ENCODE assay signal across 1 cellular context in the genomic region with DNA sequence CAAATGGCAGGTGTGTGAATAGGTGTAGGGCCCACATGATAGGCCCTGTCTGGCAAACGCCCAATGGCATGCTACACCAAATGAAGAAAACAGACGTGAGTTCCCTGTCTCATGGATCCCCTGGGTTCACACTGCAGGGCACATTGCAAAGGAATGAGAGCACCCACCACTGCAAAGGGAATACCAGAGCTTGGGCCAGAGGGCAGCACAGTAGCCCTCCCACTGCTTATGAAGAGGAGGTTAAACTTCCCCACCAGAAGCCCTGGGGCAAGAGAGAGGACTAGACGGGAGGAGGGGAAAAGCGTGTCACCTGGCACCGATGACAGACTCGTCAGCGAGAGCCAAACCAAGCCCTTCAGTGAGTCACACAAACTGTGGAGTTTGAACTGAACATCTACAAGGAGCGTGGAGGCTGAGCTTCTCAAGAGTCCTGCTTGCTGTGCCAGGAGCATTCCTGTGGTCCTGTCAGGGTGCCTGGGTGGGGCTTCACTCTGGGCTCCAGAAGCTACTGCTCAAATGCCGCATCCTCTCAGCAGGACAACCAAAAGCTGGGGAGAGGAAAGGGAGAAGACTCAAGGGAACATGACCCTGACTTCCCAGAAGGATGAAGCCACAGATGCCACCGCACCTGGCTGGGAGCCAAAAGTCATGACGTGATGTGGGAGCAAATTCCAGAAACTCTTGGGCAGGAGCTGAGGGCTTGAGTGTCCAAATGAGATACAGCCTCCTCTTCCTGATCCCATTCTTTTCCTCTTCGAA.
A peak's percentile ranks its signal among the peaks of the same experiment; 100 is the strongest.
TF ChIP-seq lines count a peak whose summit lies in the region.

No MANE protein-coding gene starts in this region.

TF ChIP-seq in HEK293, 187 proteins besides CTCF, POLR2A, EP300 and RAD21 (continued from another document and continues in another):
- TF ChIP-seq, protein P1, sequence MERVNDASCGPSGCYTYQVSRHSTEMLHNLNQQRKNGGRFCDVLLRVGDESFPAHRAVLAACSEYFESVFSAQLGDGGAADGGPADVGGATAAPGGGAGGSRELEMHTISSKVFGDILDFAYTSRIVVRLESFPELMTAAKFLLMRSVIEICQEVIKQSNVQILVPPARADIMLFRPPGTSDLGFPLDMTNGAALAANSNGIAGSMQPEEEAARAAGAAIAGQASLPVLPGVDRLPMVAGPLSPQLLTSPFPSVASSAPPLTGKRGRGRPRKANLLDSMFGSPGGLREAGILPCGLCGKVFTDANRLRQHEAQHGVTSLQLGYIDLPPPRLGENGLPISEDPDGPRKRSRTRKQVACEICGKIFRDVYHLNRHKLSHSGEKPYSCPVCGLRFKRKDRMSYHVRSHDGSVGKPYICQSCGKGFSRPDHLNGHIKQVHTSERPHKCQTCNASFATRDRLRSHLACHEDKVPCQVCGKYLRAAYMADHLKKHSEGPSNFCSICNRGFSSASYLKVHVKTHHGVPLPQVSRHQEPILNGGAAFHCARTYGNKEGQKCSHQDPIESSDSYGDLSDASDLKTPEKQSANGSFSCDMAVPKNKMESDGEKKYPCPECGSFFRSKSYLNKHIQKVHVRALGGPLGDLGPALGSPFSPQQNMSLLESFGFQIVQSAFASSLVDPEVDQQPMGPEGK (tag by site-specific recombination; IDR thresholded peaks at IDR 0.05): peak; percentile 85
- TF ChIP-seq, protein P2, sequence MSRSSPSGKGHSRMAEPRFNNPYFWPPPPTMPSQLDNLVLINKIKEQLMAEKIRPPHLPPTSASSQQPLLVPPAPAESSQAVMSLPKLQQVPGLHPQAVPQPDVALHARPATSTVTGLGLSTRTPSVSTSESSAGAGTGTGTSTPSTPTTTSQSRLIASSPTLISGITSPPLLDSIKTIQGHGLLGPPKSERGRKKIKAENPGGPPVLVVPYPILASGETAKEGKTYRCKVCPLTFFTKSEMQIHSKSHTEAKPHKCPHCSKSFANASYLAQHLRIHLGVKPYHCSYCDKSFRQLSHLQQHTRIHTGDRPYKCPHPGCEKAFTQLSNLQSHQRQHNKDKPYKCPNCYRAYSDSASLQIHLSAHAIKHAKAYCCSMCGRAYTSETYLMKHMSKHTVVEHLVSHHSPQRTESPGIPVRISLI (tag by site-specific recombination; IDR thresholded peaks at IDR 0.05): no peak
- TF ChIP-seq ZNF335 (tag by site-specific recombination; conservative IDR thresholded peaks at IDR 0.05) (peak; percentile 88), ZNF664 (tag by site-specific recombination; IDR thresholded peaks at IDR 0.05) (no peak), ZNF292 (tag by site-specific recombination; IDR thresholded peaks at IDR 0.05; ENCODE audit: borderline replicate concordance, low read depth) (no peak), ZBTB20 (tag by site-specific recombination; IDR thresholded peaks at IDR 0.05) (peak; percentile 16; the same call in 1 of the 2 replicates), FEZF1 (tag by site-specific recombination; IDR thresholded peaks at IDR 0.05) (peak; percentile 87), ZNF23 (tag by site-specific recombination; IDR thresholded peaks at IDR 0.05; ENCODE audit: borderline replicate concordance) (no peak), ZNF324 (tag by site-specific recombination; IDR thresholded peaks at IDR 0.05) (peak; percentile 78), MEIS1 (CRISPR knock-in tag; IDR thresholded peaks at IDR 0.05; ENCODE audit: borderline replicate concordance) (no peak), YY1 (tag by site-specific recombination; IDR thresholded peaks at IDR 0.05) (no peak), HOXD13 (CRISPR knock-in tag; IDR thresholded peaks at IDR 0.05; ENCODE audit: borderline replicate concordance) (no peak), ZFP41 (tag by site-specific recombination; IDR thresholded peaks at IDR 0.05; ENCODE audit: borderline replicate concordance) (no peak), WT1 (tag by site-specific recombination; IDR thresholded peaks at IDR 0.05) (peak; percentile 82), ZNF16 (tag by site-specific recombination; IDR thresholded peaks at IDR 0.05; ENCODE audit: low read depth) (no peak), ZNF175 (tag by site-specific recombination; IDR thresholded peaks at IDR 0.05) (no peak), ZNF837 (tag by site-specific recombination; IDR thresholded peaks at IDR 0.05) (no peak), ZFP37 (tag by site-specific recombination; IDR thresholded peaks at IDR 0.05) (peak; percentile 96), ZNF571 (tag by site-specific recombination; IDR thresholded peaks at IDR 0.05) (no peak), ZNF121 (tag by site-specific recombination; IDR thresholded peaks at IDR 0.05) (no peak), ZSCAN16 (tag by site-specific recombination; IDR thresholded peaks at IDR 0.05) (no peak), ZNF768 (tag by site-specific recombination; IDR thresholded peaks at IDR 0.05) (no peak), ZNF707 (tag by site-specific recombination; IDR thresholded peaks at IDR 0.05) (no peak), BCL11A (tag by site-specific recombination; IDR thresholded peaks at IDR 0.05; ENCODE audit: low read depth) (no peak), GLIS2 (tag by site-specific recombination; IDR thresholded peaks at IDR 0.05) (no peak), ZNF37A (tag by site-specific recombination; IDR thresholded peaks at IDR 0.05) (peak; percentile 84)
- TF ChIP-seq, protein P3, sequence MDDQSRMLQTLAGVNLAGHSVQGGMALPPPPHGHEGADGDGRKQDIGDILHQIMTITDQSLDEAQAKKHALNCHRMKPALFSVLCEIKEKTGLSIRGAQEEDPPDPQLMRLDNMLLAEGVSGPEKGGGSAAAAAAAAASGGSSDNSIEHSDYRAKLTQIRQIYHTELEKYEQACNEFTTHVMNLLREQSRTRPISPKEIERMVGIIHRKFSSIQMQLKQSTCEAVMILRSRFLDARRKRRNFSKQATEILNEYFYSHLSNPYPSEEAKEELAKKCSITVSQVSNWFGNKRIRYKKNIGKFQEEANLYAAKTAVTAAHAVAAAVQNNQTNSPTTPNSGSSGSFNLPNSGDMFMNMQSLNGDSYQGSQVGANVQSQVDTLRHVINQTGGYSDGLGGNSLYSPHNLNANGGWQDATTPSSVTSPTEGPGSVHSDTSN (CRISPR knock-in tag; IDR thresholded peaks at IDR 0.05): no peak
- TF ChIP-seq, protein P4, sequence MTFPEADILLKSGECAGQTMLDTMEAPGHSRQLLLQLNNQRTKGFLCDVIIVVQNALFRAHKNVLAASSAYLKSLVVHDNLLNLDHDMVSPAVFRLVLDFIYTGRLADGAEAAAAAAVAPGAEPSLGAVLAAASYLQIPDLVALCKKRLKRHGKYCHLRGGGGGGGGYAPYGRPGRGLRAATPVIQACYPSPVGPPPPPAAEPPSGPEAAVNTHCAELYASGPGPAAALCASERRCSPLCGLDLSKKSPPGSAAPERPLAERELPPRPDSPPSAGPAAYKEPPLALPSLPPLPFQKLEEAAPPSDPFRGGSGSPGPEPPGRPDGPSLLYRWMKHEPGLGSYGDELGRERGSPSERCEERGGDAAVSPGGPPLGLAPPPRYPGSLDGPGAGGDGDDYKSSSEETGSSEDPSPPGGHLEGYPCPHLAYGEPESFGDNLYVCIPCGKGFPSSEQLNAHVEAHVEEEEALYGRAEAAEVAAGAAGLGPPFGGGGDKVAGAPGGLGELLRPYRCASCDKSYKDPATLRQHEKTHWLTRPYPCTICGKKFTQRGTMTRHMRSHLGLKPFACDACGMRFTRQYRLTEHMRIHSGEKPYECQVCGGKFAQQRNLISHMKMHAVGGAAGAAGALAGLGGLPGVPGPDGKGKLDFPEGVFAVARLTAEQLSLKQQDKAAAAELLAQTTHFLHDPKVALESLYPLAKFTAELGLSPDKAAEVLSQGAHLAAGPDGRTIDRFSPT (tag by site-specific recombination; IDR thresholded peaks at IDR 0.05): no peak
- TF ChIP-seq, protein P5, sequence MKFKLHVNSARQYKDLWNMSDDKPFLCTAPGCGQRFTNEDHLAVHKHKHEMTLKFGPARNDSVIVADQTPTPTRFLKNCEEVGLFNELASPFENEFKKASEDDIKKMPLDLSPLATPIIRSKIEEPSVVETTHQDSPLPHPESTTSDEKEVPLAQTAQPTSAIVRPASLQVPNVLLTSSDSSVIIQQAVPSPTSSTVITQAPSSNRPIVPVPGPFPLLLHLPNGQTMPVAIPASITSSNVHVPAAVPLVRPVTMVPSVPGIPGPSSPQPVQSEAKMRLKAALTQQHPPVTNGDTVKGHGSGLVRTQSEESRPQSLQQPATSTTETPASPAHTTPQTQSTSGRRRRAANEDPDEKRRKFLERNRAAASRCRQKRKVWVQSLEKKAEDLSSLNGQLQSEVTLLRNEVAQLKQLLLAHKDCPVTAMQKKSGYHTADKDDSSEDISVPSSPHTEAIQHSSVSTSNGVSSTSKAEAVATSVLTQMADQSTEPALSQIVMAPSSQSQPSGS (tag by site-specific recombination; IDR thresholded peaks at IDR 0.05; ENCODE audit: low read depth): peak; percentile 94
- TF ChIP-seq, protein P6, sequence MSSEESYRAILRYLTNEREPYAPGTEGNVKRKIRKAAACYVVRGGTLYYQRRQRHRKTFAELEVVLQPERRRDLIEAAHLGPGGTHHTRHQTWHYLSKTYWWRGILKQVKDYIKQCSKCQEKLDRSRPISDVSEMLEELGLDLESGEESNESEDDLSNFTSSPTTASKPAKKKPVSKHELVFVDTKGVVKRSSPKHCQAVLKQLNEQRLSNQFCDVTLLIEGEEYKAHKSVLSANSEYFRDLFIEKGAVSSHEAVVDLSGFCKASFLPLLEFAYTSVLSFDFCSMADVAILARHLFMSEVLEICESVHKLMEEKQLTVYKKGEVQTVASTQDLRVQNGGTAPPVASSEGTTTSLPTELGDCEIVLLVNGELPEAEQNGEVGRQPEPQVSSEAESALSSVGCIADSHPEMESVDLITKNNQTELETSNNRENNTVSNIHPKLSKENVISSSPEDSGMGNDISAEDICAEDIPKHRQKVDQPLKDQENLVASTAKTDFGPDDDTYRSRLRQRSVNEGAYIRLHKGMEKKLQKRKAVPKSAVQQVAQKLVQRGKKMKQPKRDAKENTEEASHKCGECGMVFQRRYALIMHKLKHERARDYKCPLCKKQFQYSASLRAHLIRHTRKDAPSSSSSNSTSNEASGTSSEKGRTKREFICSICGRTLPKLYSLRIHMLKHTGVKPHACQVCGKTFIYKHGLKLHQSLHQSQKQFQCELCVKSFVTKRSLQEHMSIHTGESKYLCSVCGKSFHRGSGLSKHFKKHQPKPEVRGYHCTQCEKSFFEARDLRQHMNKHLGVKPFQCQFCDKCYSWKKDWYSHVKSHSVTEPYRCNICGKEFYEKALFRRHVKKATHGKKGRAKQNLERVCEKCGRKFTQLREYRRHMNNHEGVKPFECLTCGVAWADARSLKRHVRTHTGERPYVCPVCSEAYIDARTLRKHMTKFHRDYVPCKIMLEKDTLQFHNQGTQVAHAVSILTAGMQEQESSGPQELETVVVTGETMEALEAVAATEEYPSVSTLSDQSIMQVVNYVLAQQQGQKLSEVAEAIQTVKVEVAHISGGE (tag by site-specific recombination; conservative IDR thresholded peaks at IDR 0.05; ENCODE audit: low read depth): no peak
- TF ChIP-seq, protein P7, sequence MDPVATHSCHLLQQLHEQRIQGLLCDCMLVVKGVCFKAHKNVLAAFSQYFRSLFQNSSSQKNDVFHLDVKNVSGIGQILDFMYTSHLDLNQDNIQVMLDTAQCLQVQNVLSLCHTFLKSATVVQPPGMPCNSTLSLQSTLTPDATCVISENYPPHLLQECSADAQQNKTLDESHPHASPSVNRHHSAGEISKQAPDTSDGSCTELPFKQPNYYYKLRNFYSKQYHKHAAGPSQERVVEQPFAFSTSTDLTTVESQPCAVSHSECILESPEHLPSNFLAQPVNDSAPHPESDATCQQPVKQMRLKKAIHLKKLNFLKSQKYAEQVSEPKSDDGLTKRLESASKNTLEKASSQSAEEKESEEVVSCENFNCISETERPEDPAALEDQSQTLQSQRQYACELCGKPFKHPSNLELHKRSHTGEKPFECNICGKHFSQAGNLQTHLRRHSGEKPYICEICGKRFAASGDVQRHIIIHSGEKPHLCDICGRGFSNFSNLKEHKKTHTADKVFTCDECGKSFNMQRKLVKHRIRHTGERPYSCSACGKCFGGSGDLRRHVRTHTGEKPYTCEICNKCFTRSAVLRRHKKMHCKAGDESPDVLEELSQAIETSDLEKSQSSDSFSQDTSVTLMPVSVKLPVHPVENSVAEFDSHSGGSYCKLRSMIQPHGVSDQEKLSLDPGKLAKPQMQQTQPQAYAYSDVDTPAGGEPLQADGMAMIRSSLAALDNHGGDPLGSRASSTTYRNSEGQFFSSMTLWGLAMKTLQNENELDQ (tag by site-specific recombination; IDR thresholded peaks at IDR 0.05; ENCODE audit: low read depth): no peak
- TF ChIP-seq, protein P8, sequence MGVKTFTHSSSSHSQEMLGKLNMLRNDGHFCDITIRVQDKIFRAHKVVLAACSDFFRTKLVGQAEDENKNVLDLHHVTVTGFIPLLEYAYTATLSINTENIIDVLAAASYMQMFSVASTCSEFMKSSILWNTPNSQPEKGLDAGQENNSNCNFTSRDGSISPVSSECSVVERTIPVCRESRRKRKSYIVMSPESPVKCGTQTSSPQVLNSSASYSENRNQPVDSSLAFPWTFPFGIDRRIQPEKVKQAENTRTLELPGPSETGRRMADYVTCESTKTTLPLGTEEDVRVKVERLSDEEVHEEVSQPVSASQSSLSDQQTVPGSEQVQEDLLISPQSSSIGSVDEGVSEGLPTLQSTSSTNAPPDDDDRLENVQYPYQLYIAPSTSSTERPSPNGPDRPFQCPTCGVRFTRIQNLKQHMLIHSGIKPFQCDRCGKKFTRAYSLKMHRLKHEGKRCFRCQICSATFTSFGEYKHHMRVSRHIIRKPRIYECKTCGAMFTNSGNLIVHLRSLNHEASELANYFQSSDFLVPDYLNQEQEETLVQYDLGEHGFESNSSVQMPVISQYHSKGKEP (tag by site-specific recombination; IDR thresholded peaks at IDR 0.05): peak; percentile 88; the same call in 1 of the 2 replicates
- TF ChIP-seq, protein P9, sequence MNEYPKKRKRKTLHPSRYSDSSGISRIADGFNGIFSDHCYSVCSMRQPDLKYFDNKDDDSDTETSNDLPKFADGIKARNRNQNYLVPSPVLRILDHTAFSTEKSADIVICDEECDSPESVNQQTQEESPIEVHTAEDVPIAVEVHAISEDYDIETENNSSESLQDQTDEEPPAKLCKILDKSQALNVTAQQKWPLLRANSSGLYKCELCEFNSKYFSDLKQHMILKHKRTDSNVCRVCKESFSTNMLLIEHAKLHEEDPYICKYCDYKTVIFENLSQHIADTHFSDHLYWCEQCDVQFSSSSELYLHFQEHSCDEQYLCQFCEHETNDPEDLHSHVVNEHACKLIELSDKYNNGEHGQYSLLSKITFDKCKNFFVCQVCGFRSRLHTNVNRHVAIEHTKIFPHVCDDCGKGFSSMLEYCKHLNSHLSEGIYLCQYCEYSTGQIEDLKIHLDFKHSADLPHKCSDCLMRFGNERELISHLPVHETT (tag by site-specific recombination; IDR thresholded peaks at IDR 0.05): peak; percentile 88
- TF ChIP-seq, protein P10, sequence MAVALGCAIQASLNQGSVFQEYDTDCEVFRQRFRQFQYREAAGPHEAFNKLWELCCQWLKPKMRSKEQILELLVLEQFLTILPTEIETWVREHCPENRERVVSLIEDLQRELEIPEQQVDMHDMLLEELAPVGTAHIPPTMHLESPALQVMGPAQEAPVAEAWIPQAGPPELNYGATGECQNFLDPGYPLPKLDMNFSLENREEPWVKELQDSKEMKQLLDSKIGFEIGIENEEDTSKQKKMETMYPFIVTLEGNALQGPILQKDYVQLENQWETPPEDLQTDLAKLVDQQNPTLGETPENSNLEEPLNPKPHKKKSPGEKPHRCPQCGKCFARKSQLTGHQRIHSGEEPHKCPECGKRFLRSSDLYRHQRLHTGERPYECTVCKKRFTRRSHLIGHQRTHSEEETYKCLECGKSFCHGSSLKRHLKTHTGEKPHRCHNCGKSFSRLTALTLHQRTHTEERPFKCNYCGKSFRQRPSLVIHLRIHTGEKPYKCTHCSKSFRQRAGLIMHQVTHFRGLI (tag by site-specific recombination; IDR thresholded peaks at IDR 0.05): peak; percentile 82
- TF ChIP-seq, protein P11, sequence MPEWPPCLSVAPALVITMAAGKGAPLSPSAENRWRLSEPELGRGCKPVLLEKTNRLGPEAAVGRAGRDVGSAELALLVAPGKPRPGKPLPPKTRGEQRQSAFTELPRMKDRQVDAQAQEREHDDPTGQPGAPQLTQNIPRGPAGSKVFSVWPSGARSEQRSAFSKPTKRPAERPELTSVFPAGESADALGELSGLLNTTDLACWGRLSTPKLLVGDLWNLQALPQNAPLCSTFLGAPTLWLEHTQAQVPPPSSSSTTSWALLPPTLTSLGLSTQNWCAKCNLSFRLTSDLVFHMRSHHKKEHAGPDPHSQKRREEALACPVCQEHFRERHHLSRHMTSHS (tag by site-specific recombination; IDR thresholded peaks at IDR 0.05): no peak
